ENCODE assay signal across 1 cellular context in the genomic region with DNA sequence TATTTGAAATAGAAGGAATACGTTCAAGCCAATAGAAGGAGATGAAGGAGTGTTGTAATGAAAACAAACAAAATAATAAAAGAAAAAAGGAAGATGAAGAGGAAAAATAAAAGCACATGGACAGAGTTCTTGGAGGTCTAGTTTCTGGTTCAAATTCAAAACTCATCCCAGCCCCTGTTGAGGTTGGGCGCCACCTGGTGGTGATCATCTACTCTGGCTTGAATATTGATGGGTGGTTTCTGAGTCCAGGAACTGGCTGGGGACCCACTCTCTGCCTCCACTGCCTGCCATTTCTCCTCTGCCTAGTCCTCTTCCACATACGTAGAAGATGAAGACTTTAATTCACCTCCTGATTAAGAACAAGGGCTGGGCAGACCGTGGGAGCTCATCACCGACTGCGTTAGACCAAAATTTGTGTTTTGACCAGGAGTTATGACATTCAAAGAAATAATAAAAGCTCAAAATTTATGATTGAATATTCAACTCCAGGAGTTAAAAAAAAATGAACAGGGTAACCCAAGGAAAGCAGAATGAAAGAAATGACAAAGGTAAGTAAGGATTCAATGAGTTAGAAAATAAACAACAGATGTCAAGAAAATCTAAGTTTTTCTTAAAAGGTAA.
TF ChIP-seq lines count a peak whose summit lies in the region.

No MANE protein-coding gene starts in this region.

TF ChIP-seq in SK-N-SH treated with all-trans-retinoic acid at 6 μM for 48 hours, 23 proteins besides CTCF, POLR2A, EP300 and RAD21 (continued from another document):
- TF ChIP-seq, protein P1, sequence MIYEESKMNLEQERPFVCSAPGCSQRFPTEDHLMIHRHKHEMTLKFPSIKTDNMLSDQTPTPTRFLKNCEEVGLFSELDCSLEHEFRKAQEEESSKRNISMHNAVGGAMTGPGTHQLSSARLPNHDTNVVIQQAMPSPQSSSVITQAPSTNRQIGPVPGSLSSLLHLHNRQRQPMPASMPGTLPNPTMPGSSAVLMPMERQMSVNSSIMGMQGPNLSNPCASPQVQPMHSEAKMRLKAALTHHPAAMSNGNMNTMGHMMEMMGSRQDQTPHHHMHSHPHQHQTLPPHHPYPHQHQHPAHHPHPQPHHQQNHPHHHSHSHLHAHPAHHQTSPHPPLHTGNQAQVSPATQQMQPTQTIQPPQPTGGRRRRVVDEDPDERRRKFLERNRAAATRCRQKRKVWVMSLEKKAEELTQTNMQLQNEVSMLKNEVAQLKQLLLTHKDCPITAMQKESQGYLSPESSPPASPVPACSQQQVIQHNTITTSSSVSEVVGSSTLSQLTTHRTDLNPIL (CRISPR knock-in tag; IDR thresholded peaks at IDR 0.05; ENCODE audit: low read depth): no peak
- TF ChIP-seq PPARA (CRISPR knock-in tag; IDR thresholded peaks at IDR 0.05; ENCODE audit: borderline replicate concordance): no peak
- TF ChIP-seq SNAI2 (CRISPR knock-in tag; IDR thresholded peaks at IDR 0.05): no peak
- no peak for TF ChIP-seq BACH2 (CRISPR knock-in tag; IDR thresholded peaks at IDR 0.05; ENCODE audit: borderline replicate concordance)
- no peak for TF ChIP-seq ZC3H10 (CRISPR knock-in tag; IDR thresholded peaks at IDR 0.05)
- no peak for TF ChIP-seq TOX (CRISPR knock-in tag; IDR thresholded peaks at IDR 0.05; ENCODE audit: borderline replicate concordance)
- no peak for TF ChIP-seq ZFP3 (CRISPR knock-in tag; IDR thresholded peaks at IDR 0.05)
TF ChIP-seq in SK-N-SH treated with all-trans-retinoic acid at 6 μM for 48 hours: peak in this region for 0.
